ENCODE assay signal across 10 cellular contexts in genomic region chr3:113212845-113213375, GRCh38. TPM values are rescaled to one million over a fixed set of nuclear protein-coding genes. Genes with fewer than 3 reads are reported as not detected.
A peak's percentile ranks its signal among the peaks of the same experiment; 100 is the strongest.
DNase-seq lines count a peak whose midpoint lies in the region; ATAC-seq and TF ChIP-seq lines count a peak whose summit lies in the region.
"Had no signal": no experiment of that assay in that cellular context is flagged by ENCODE, and none has a peak within 500 bp of the region (broad histone marks: within the 10 kb centered on the region; RNA-seq: fewer than 3 reads in every experiment).

No MANE protein-coding gene starts in this region.

- H3K4me1 Mint-ChIP-seq in dendritic cell treated with granulocyte-macrophage colony-stimulating factor and Interleukin-4, amounts not matched to agents 40 ng/mL and 50 ng/mL, for 4 days (ENCODE audit: low read depth): peaks cover 27% of the 10 kb centered on the region

- no peak for TF ChIP-seq POLR2A in vagina (IDR thresholded peaks at IDR 0.05)

- H3K36me3 ChIP-seq in heart right ventricle: peaks cover 0 to 10% (median 0%) of the 10 kb centered on the region in 9 donors
- H3K36me3 ChIP-seq in vagina: peaks cover 0 to under 1% of the 10 kb centered on the region in 2 donors

- TF ChIP-seq CTCF in heart right ventricle (IDR thresholded peaks at IDR 0.05): no peak
- TF ChIP-seq CTCF in vagina (IDR thresholded peaks at IDR 0.05): no peak

- H3K27ac ChIP-seq in heart right ventricle: peak overlapping the region; percentile 77 to 90 (median 86)
- H3K27ac ChIP-seq in vagina: peak overlapping the region; percentile 98

- H3K4me3 ChIP-seq in heart right ventricle (peak overlapping the region in 9 of 10 donors; percentile 46 to 83 (median 72)), vagina (peak overlapping the region; percentile 90 to 94)

- peak overlapping the region; percentile 3 for H3K27ac Mint-ChIP-seq in dendritic cell treated with granulocyte-macrophage colony-stimulating factor and Interleukin-4, amounts not matched to agents 40 ng/mL and 50 ng/mL, for 4 days

- H3K27me3 ChIP-seq in heart right ventricle (peaks cover 0 to 57% (median 33%) of the 10 kb centered on the region in 7 donors), vagina (no peaks in the 10 kb centered on the region)

- no peak for ATAC-seq in heart right ventricle
- ATAC-seq in left ventricle myocardium superior: no peak
- ATAC-seq in GM21381 (IDR thresholded peaks at IDR 0.05; ENCODE audit: unreplicated experiment): no peak
- ATAC-seq in GM19328 (IDR thresholded peaks at IDR 0.05; ENCODE audit: unreplicated experiment): no peak

- peaks cover 72% of the 10 kb centered on the region for H3K27me3 Mint-ChIP-seq in dendritic cell treated with granulocyte-macrophage colony-stimulating factor and Interleukin-4, amounts not matched to agents 40 ng/mL and 50 ng/mL, for 4 days

- intact Hi-C loops in heart right ventricle (cut with DNase I) (loop anchor here in 4 of 10 donors (5.0 to 10.0 kb wide), 5 partner anchors 58 to 161 kb away; no protein-coding TSS in a partner anchor), left ventricle myocardium superior (cut with micrococcal nuclease) (no loop called here), vagina (cut with DNase I) (loop anchor here (5.0 kb wide), 2 partner anchors 46 to 64 kb away; no protein-coding TSS in a partner anchor)
- intact Hi-C loops in dendritic cell treated with granulocyte-macrophage colony-stimulating factor and Interleukin-4, amounts not matched to agents 40 ng/mL and 50 ng/mL, for 4 days (cut with micrococcal nuclease): loop anchor here (10.0 kb wide), 1 partner anchor 158 kb away; no protein-coding TSS in a partner anchor

- no peaks in the 10 kb centered on the region for H3K9me3 ChIP-seq in heart right ventricle
- no peaks in the 10 kb centered on the region for H3K9me3 ChIP-seq in vagina

- H3K9me3 Mint-ChIP-seq in dendritic cell treated with granulocyte-macrophage colony-stimulating factor and Interleukin-4, amounts not matched to agents 40 ng/mL and 50 ng/mL, for 4 days: no peaks in the 10 kb centered on the region

- WGBS in heart right ventricle, 2 donors: 42 to 47% methylated on average over 4 of the region's 4 CpGs

- H3K4me1 ChIP-seq in heart right ventricle (peaks cover 0 to 37% (median 4%) of the 10 kb centered on the region in 9 donors), vagina (peaks cover 36% of the 10 kb centered on the region)

- no peak for DNase-seq in heart right ventricle
- DNase-seq in left ventricle myocardium superior: no peak
- DNase-seq in myocyte (ENCODE audit: low read depth): peak; percentile 71
- DNase-seq in vagina (ENCODE audit: extremely low spot score in 2 of 2): no peak
- DNase-seq in NCI-H748 (lab: John Stamatoyannopoulos, UW; ENCODE audit: unreplicated experiment): no peak
- DNase-seq: DMS153, MM.1S had no signal

- H3K36me3 Mint-ChIP-seq in dendritic cell treated with granulocyte-macrophage colony-stimulating factor and Interleukin-4, amounts not matched to agents 40 ng/mL and 50 ng/mL, for 4 days (ENCODE audit: low read depth): no peaks in the 10 kb centered on the region

- no peak overlapping the region for H3K4me3 Mint-ChIP-seq in dendritic cell treated with granulocyte-macrophage colony-stimulating factor and Interleukin-4, amounts not matched to agents 40 ng/mL and 50 ng/mL, for 4 days

RNA-seq across cellular contexts. Expression of gene BOC, which starts 1.6 kb away (rescaled TPM):
- total RNA-seq in heart right ventricle: 10 to 100 TPM in 1 of 10 donors, 1 to 10 TPM in 9; 2.9 to 13.9 (median 5.4) TPM
- 1 to 10 TPM; 2.1 to 3.8 TPM for polyA plus RNA-seq in heart right ventricle
- 5.5 TPM for total RNA-seq in left ventricle myocardium superior
- 10.7 and 22.8 TPM in 2 replicates for total RNA-seq in myocyte
- 6.2 TPM for polyA plus RNA-seq in myocyte (2012)
- 93.1 TPM for total RNA-seq in vagina
